1 cellular context compared by ENCODE assay signal in genomic region chr1:224828691-224829090, GRCh38.
TF ChIP-seq lines count a peak whose summit lies in the region.

No MANE protein-coding gene starts in this region.

TF ChIP-seq in SK-N-SH, 30 proteins besides CTCF, POLR2A, EP300 and RAD21 (continued from another document):
- TF ChIP-seq ZBTB33 (IDR thresholded peaks at IDR 0.05; ENCODE audit: borderline replicate concordance, low read depth), result no peak
